Comparison of ENCODE assay signal across 12 cellular contexts in genomic region chr10:17655009-17655408, GRCh38. TPM values are rescaled to one million over a fixed set of nuclear protein-coding genes. Genes with fewer than 3 reads are reported as not detected.
DNase-seq lines count a peak whose midpoint lies in the region; ATAC-seq and TF ChIP-seq lines count a peak whose summit lies in the region.
"Had no signal": no experiment of that assay in that cellular context is flagged by ENCODE, and none has a peak within 500 bp of the region (broad histone marks: within the 10 kb centered on the region; RNA-seq: fewer than 3 reads in every experiment).

No MANE protein-coding gene starts in this region.

- DNase-seq in Calu3 (no peak), activated B cell treated with CpG ODN at 0.5 μM for 24 hours (no peak), Ammon's horn (ENCODE audit: low spot score) (no peak), hypothalamus (lab: John Stamatoyannopoulos, UW) (no peak), aorta (no peak), esophagus muscularis mucosa (ENCODE audit: extremely low spot score) (no peak)
- DNase-seq: esophagus squamous epithelium, NCI-H1105, SJCRH30 had no signal

- no peaks in the 10 kb centered on the region for H3K27me3 ChIP-seq in aorta (ENCODE audit: control insufficient read depth in 1 of 2, insufficient read depth in 2 of 2, low read length in 1 of 2)
- no peaks in the 10 kb centered on the region for H3K27me3 ChIP-seq in esophagus muscularis mucosa
- H3K27me3 ChIP-seq: esophagus squamous epithelium, SJCRH30 had no signal

- POLR2A ChIA-PET in activated B cell treated with CpG ODN at 0.5 μM for 24 hours (lab: Charles Lee): interaction anchor here (0.8 to 2.0 kb wide), 3 partner anchors 10 to 38 kb away, joined by 3 to 22 read pairs (median 7); partner anchors contain the start of genes HACD1 and STAM

- H3K4me3 ChIP-seq in aorta (ENCODE audit: low read length in 2 of 2): no peak overlapping the region
- no peak overlapping the region for H3K4me3 ChIP-seq in esophagus muscularis mucosa
- H3K4me3 ChIP-seq: esophagus squamous epithelium, SJCRH30 had no signal

- BruUV-seq in Calu3 (replicated peaks; lab: Mats Ljungman, UMichigan): no TSS peak

- H3K4me1 ChIP-seq in aorta (ENCODE audit: control insufficient read depth in 1 of 2, insufficient read depth in 2 of 2, low read length in 2 of 2) (peaks cover 0 to 4% of the 10 kb centered on the region in 2 donors), esophagus muscularis mucosa (peaks cover 10 to 32% (median 19%) of the 10 kb centered on the region in 4 donors)
- H3K4me1 ChIP-seq: SJCRH30 had no signal

- TF ChIP-seq CTCF in Calu3 (IDR thresholded peaks at IDR 0.05; ENCODE audit: unreplicated experiment) (no peak), activated B cell treated with CpG ODN at 0.5 μM for 24 hours (IDR thresholded peaks at IDR 0.05) (no peak), esophagus muscularis mucosa (IDR thresholded peaks at IDR 0.05) (no peak)

- no peak for TF ChIP-seq POLR2A in esophagus muscularis mucosa (IDR thresholded peaks at IDR 0.05; ENCODE audit: low read depth)

- H3K9me3 ChIP-seq in aorta (ENCODE audit: control insufficient read depth, low read length) (no peaks in the 10 kb centered on the region), esophagus muscularis mucosa (no peaks in the 10 kb centered on the region)
- H3K9me3 ChIP-seq: esophagus squamous epithelium had no signal

- H3K27ac Mint-ChIP-seq in Calu3 (ENCODE audit: unreplicated experiment) (peak overlapping the region; percentile 63), activated B cell treated with CpG ODN at 0.5 μM for 24 hours (peak overlapping the region; percentile 70)
- H3K27ac Mint-ChIP-seq: WTC11 had no signal

- no peak for TF ChIP-seq EP300 in esophagus muscularis mucosa (IDR thresholded peaks at IDR 0.05)

- peaks cover 4% of the 10 kb centered on the region for H3K36me3 Mint-ChIP-seq in Calu3 (ENCODE audit: insufficient read depth, unreplicated experiment)
- peaks cover 48% of the 10 kb centered on the region for H3K36me3 Mint-ChIP-seq in activated B cell treated with CpG ODN at 0.5 μM for 24 hours (ENCODE audit: low read depth)

- no peak overlapping the region for H3K27ac ChIP-seq in aorta (ENCODE audit: low read depth in 1 of 2, low read length in 2 of 2)
- H3K27ac ChIP-seq in esophagus muscularis mucosa (replicated peaks in 1 of 4): no peak overlapping the region
- H3K27ac ChIP-seq: esophagus squamous epithelium, SJCRH30 had no signal

- H3K9me3 Mint-ChIP-seq in Calu3 (ENCODE audit: low read depth, unreplicated experiment) (no peaks in the 10 kb centered on the region), activated B cell treated with CpG ODN at 0.5 μM for 24 hours (peaks cover 2% of the 10 kb centered on the region)

- intact Hi-C loops in Calu3 (cut with micrococcal nuclease; ENCODE audit: unreplicated experiment): no loop called here
- intact Hi-C loops in activated B cell treated with CpG ODN at 0.5 μM for 24 hours (cut with micrococcal nuclease): loop anchor here (1.0 to 5.0 kb wide), 4 partner anchors 11 to 1002 kb away; partner anchors contain the start of genes ARL5B, HACD1 and STAM
- intact Hi-C loops in aorta (cut with DNase I): no loop called here
- intact Hi-C loops in esophagus muscularis mucosa (cut with DNase I): no loop called here

- CTCF ChIA-PET in Calu3 (lab: Charles Lee) (no interaction called here), activated B cell treated with CpG ODN at 0.5 μM for 24 hours (lab: Charles Lee) (interaction anchor here (1.4 kb wide), 1 partner anchor 11 kb away, joined by 3 read pairs; the partner anchor contains the start of gene STAM)

- WGBS in aorta, 2 donors: 96 to 97% methylated on average over 3 of the region's 3 CpGs
- WGBS in esophagus muscularis mucosa: 94% methylated on average over 3 of the region's 3 CpGs

- H3K4me1 Mint-ChIP-seq in Calu3 (ENCODE audit: low read depth, unreplicated experiment) (peaks cover 39% of the 10 kb centered on the region), activated B cell treated with CpG ODN at 0.5 μM for 24 hours (peaks cover 65% of the 10 kb centered on the region)

- H3K27me3 Mint-ChIP-seq in Calu3 (ENCODE audit: unreplicated experiment) (no peaks in the 10 kb centered on the region), activated B cell treated with CpG ODN at 0.5 μM for 24 hours (no peaks in the 10 kb centered on the region)

- peak; percentile 18 for ATAC-seq in GM19035 (IDR thresholded peaks at IDR 0.05; ENCODE audit: unreplicated experiment)
- ATAC-seq in HG02840 (IDR thresholded peaks at IDR 0.05; ENCODE audit: low FRiP score, unreplicated experiment): peak; percentile 19
- peak; percentile 35 for ATAC-seq in activated B cell treated with CpG ODN at 0.5 μM for 24 hours (ENCODE audit: low read depth)
- no peak for ATAC-seq in aorta (ENCODE audit: low FRiP score)
- ATAC-seq: WTC11 had no signal

- H3K36me3 ChIP-seq in aorta (ENCODE audit: control insufficient read depth in 1 of 2, insufficient read depth in 2 of 2, low read length in 1 of 2) (no peaks in the 10 kb centered on the region), esophagus muscularis mucosa (no peaks in the 10 kb centered on the region)

- no peak overlapping the region for H3K4me3 Mint-ChIP-seq in Calu3 (ENCODE audit: low read depth, unreplicated experiment)
- peak overlapping the region; percentile 1 for H3K4me3 Mint-ChIP-seq in activated B cell treated with CpG ODN at 0.5 μM for 24 hours
- H3K4me3 Mint-ChIP-seq: WTC11 had no signal

RNA-seq across cellular contexts. Expression of gene STAM, which starts 11.1 kb away (rescaled TPM):
- total RNA-seq in Calu3 (2022) (16.6 and 17.0 TPM in 2 replicates), activated B cell treated with CpG ODN at 0.5 μM for 24 hours (25.5 and 28.7 TPM in 2 replicates), aorta (10 to 100 TPM; 21.8 to 28.6 TPM), esophagus muscularis mucosa (10 to 100 TPM; 15.6 to 18.8 (median 17.4) TPM)
- 10 to 100 TPM in 1 of 2 donors, 1 to 10 TPM in 1; 8.7 to 10.5 TPM for polyA plus RNA-seq in aorta

RNA-seq across cellular contexts. Expression of gene HACD1, which starts 37.8 kb away (rescaled TPM):
- total RNA-seq in Calu3 (2022) (13.2 and 17.3 TPM in 2 replicates), activated B cell treated with CpG ODN at 0.5 μM for 24 hours (1.8 and 2.6 TPM in 2 replicates), aorta (100 to 1,000 TPM in 1 of 2 donors, 10 to 100 TPM in 1; 52.8 to 103 TPM), esophagus muscularis mucosa (10 to 100 TPM; 51.9 to 79.9 (median 71.2) TPM)
- 10 to 100 TPM; 38.6 to 39.1 TPM for polyA plus RNA-seq in aorta
